ENCODE assay signal across 20 cellular contexts in genomic region chr17:9878361-9878760, GRCh38. TPM values are rescaled to one million over a fixed set of nuclear protein-coding genes. Genes with fewer than 3 reads are reported as not detected.
DNase-seq lines count a peak whose midpoint lies in the region; ATAC-seq, FAIRE-seq and TF ChIP-seq lines count a peak whose summit lies in the region.
"Had no signal": no experiment of that assay in that cellular context is flagged by ENCODE, and none has a peak within 500 bp of the region (broad histone marks: within the 10 kb centered on the region; RNA-seq: fewer than 3 reads in every experiment).

No MANE protein-coding gene starts in this region.

- peak overlapping the region; percentile 27 to 67; a peak in 5 of 6 replicates for H3K27ac ChIP-seq in A549
- H3K27ac ChIP-seq in PC-9 = peak overlapping the region; percentile 34; the same call in 1 of the 2 replicates
- H3K27ac ChIP-seq: 22Rv1 had no signal

- H3K4me1 ChIP-seq in A549 (peaks cover 29% of the 10 kb centered on the region), PC-9 (replicated peaks; ENCODE audit: insufficient read depth) (peaks cover 54% of the 10 kb centered on the region)
- H3K4me1 ChIP-seq: Caco-2 had no signal

- no peak overlapping the region for H3K4me2 ChIP-seq in A549
- H3K4me2 ChIP-seq in PC-9 = 0 out of 2 replicates have a peak overlapping the region, but pooled peaks have one; percentile 26

- H4K20me1 ChIP-seq in PC-9 (ENCODE audit: insufficient read depth) = no peaks in the 10 kb centered on the region

- no peak overlapping the region for H2AFZ ChIP-seq in PC-9

- H3K4me3 ChIP-seq in A549 (no peak overlapping the region), PC-9 (no peak overlapping the region)
- H3K4me3 ChIP-seq: GM12878 had no signal

- H3K9me3 ChIP-seq in A549 (peaks cover 19% of the 10 kb centered on the region), PC-9 (ENCODE audit: insufficient read depth, low read depth) (peaks cover 15% of the 10 kb centered on the region; the same call in 1 of the 2 replicates)
- H3K9me3 ChIP-seq: Caco-2 had no signal

- no TSS peak for BruUV-seq in PC-9 (replicated peaks; lab: Mats Ljungman, UMichigan)

- DNase-seq in A549 (ENCODE audit: low read depth in 1 of 2, low spot score in 1 of 2) = no peak
- no peak for DNase-seq in PC-9
- peak in 29 of 42 donors; percentile 3 to 82 (median 27) for DNase-seq in head of caudate nucleus
- DNase-seq in DMS79 (lab: John Stamatoyannopoulos, UW) = no peak
- no peak for DNase-seq in ureter (ENCODE audit: low spot score)
- DNase-seq in NK-92 treated with Interleukin-12 subunit alpha and Interleukin-12 subunit beta, amount 100 ng/mL, for 24 hours (lab: John Stamatoyannopoulos, UW) = no peak
- DNase-seq: ACHN; AML-193; C1 segment of cervical spinal cord; Caco-2; CD4-positive, alpha-beta memory T cell; DMS153; GDM1; H9 had no signal

- no peak for TF ChIP-seq POLR2A in A549 (IDR thresholded peaks at IDR 0.05; ENCODE audit: low read length)

- H3K79me2 ChIP-seq in PC-9 (ENCODE audit: low read depth) = no peaks in the 10 kb centered on the region

- no peak for ATAC-seq in A549
- ATAC-seq: GM12878, HCT116 had no signal

- no peaks in the 10 kb centered on the region for H3K36me3 ChIP-seq in PC-9 (ENCODE audit: low read depth)

- intact Hi-C loops in PC-9 (cut with micrococcal nuclease; ENCODE audit: unreplicated experiment) = no loop called here
- intact Hi-C loops in head of caudate nucleus (cut with DNase I) = no loop called here

- no peaks in the 10 kb centered on the region for H3K27me3 ChIP-seq in PC-9 (ENCODE audit: insufficient read depth, low read depth)

- FAIRE-seq in A549 (lab: Jason Lieb, UNC) = no peak
- FAIRE-seq: A204.1, GM12878 had no signal

- TF ChIP-seq EP300 in A549 (IDR thresholded peaks at IDR 0.05) = no peak

- CTCF ChIA-PET in A549 (lab: Yijun Ruan, JAX) = interaction anchor here (0.6 to 0.9 kb wide), 2 partner anchors 11 to 150 kb away, joined by 3 read pairs; no protein-coding TSS in a partner anchor
- CTCF ChIA-PET in PC-9 (lab: Charles Lee) = interaction anchor here (0.5 kb wide), 1 partner anchor 43 kb away, joined by 3 read pairs; no protein-coding TSS in a partner anchor

- no peaks in the 10 kb centered on the region for H3K9me2 ChIP-seq in PC-9 (ENCODE audit: insufficient read depth)

- TF ChIP-seq CTCF in A549 (IDR thresholded peaks at IDR 0.05) = no peak
- TF ChIP-seq CTCF in PC-9 (conservative IDR thresholded peaks at IDR 0.05) = no peak

- TF ChIP-seq RAD21 in A549 (conservative IDR thresholded peaks at IDR 0.05 in 1 of 2, IDR thresholded peaks at IDR 0.05 in 1 of 2) = no peak

- POLR2A ChIA-PET in A549 (lab: Yijun Ruan, JAX) (interaction anchor here (0.7 kb wide), 1 partner anchor 40 kb away, joined by 3 read pairs; no protein-coding TSS in a partner anchor), PC-9 (lab: Charles Lee; ENCODE audit: unreplicated experiment) (no interaction called here)

- peaks cover 35% of the 10 kb centered on the region; the same call in 1 of the 2 replicates for H3F3A ChIP-seq in PC-9 (ENCODE audit: insufficient read depth, low read depth)

- 69% methylated on average over 3 of the region's 3 CpGs for WGBS in A549 (ENCODE audit: missing lambda C conversion rate)

TF ChIP-seq in A549, 52 proteins besides CTCF, POLR2A, EP300 and RAD21:
- no peak for TF ChIP-seq CHD2 (IDR thresholded peaks at IDR 0.05; ENCODE audit: low read length, partially characterized antibody)
- no peak for TF ChIP-seq HOXB13 (CRISPR knock-in tag; IDR thresholded peaks at IDR 0.05; ENCODE audit: low read depth)
- TF ChIP-seq HDAC2 (IDR thresholded peaks at IDR 0.05) = no peak
- TF ChIP-seq JUN (IDR thresholded peaks at IDR 0.05) = no peak

RNA-seq across cellular contexts. Expression of gene RCVRN, which starts 26.7 kb away (rescaled TPM):
- not detected in 2 replicates for polyA plus RNA-seq in A549 (2011; rRNA removed)
- not detected in 2 replicates for polyA plus RNA-seq in A549 (2012; cell fraction: cytosol; rRNA removed)
- polyA plus RNA-seq in A549 (2012; cell fraction: nucleus; rRNA removed) = not detected in 2 replicates
- not detected in 3 replicates for polyA plus RNA-seq in A549 (2017; fragmentation: RNase III; extraction: RNeasy Plus Mini Kit Qiagen cat#74134 plus additional on column Dnase treatment)
- not detected in 2 replicates for polyA minus RNA-seq in A549 (2011; rRNA and poly(A)+ RNA removed)
- total RNA-seq in PC-9 (2021) = not detected in 2 replicates
- total RNA-seq in ureter = not detected
- total RNA-seq: Caco-2; CD4-positive, alpha-beta memory T cell; H4; H9 had no signal
- polyA plus RNA-seq: BJ; CD4-positive, alpha-beta memory T cell had no signal

RNA-seq across cellular contexts. Expression of gene GLP2R, which starts 52.6 kb away (rescaled TPM):
- polyA plus RNA-seq in A549 (2011; rRNA removed) (48.7 and 76.4 TPM in 2 replicates), A549 (2017; fragmentation: RNase III; extraction: RNeasy Plus Mini Kit Qiagen cat#74134 plus additional on column Dnase treatment) (23.6 to 34.1 TPM (median 27.9 TPM) in 3 replicates)
- 9.6 and 16.7 TPM in 2 replicates for polyA plus RNA-seq in A549 (2012; cell fraction: cytosol; rRNA removed)
- 7.3 and 11.0 TPM in 2 replicates for polyA plus RNA-seq in A549 (2012; cell fraction: nucleus; rRNA removed)
- 153 and 165 TPM in 2 replicates for polyA minus RNA-seq in A549 (2011; rRNA and poly(A)+ RNA removed)
- total RNA-seq in PC-9 (2021) (3.2 and 3.9 TPM in 2 replicates), ureter (0.10 TPM)
- total RNA-seq: Caco-2; CD4-positive, alpha-beta memory T cell; GM12878; H9 had no signal
- polyA plus RNA-seq: CD4-positive, alpha-beta memory T cell; GM12878 had no signal

RNA-seq across cellular contexts. Expression of gene GSG1L2, which starts 56.5 kb away (rescaled TPM):
- polyA plus RNA-seq in A549 (2011; rRNA removed) (not detected in 2 replicates), A549 (2017; fragmentation: RNase III; extraction: RNeasy Plus Mini Kit Qiagen cat#74134 plus additional on column Dnase treatment) (not detected in 3 replicates)
- 0.08 TPM in 1 of 2 replicates, not detected in the other for polyA plus RNA-seq in A549 (2012; cell fraction: cytosol; rRNA removed)
- polyA plus RNA-seq in A549 (2012; cell fraction: nucleus; rRNA removed) = 0.23 TPM in 1 of 2 replicates, not detected in the other
- polyA minus RNA-seq in A549 (2011; rRNA and poly(A)+ RNA removed) = not detected in 2 replicates
- total RNA-seq in PC-9 (2021) (not detected in 2 replicates), ureter (not detected)
- total RNA-seq: Caco-2; CD4-positive, alpha-beta memory T cell; GM12878; H4; H9 had no signal
- polyA plus RNA-seq: BJ; CD4-positive, alpha-beta memory T cell; GM12878 had no signal

Comparison
In these comparisons a context has a peak if more than half of its experiments do, and no peak if none do; other contexts are left out.
1. DNase-seq: peak in head of caudate nucleus (29 of 42); none in A549 (0 of 2), PC-9 (0 of 2), DMS79 (single experiment), ureter (single experiment) and NK-92 treated with Interleukin-12 subunit alpha and Interleukin-12 subunit beta, amount 100 ng/mL, for 24 hours (single experiment).